In genomic region chr7:120718361-120718760, GRCh38 we compare ENCODE assay signal across 32 cellular contexts.
"Had no signal": no experiment of that assay in that cellular context is flagged by ENCODE, and none has a peak within 500 bp of the region (broad histone marks: within the 10 kb centered on the region; RNA-seq: fewer than 3 reads in every experiment).

No MANE protein-coding gene starts in this region.

- H3K4me1 Mint-ChIP-seq: activated B cell treated with CpG ODN at 0.5 μM for 24 hours; activated CD8-positive, alpha-beta memory T cell treated with anti-CD3 and anti-CD28 coated beads, Interleukin-2, amount 10 ng/mL, durations not matched to agents 7 days and 5 days; activated naive CD4-positive, alpha-beta T cell treated with anti-CD3 and anti-CD28 coated beads, Interleukin-2, amount 50 U/mL, for 24 hours; activated naive CD8-positive, alpha-beta T cell treated with anti-CD3 and anti-CD28 coated beads for 36 hours; activated naive CD8-positive, alpha-beta T cell treated with anti-CD3 and anti-CD28 coated beads, Interleukin-2, amount 50 U/mL, for 24 hours; T-helper 17 cell had no signal

- H3K36me3 Mint-ChIP-seq: activated CD8-positive, alpha-beta memory T cell treated with anti-CD3 and anti-CD28 coated beads, Interleukin-2, amount 10 ng/mL, durations not matched to agents 7 days and 5 days; activated naive CD4-positive, alpha-beta T cell treated with anti-CD3 and anti-CD28 coated beads, Interleukin-2, amount 50 U/mL, for 24 hours; activated naive CD8-positive, alpha-beta T cell treated with anti-CD3 and anti-CD28 coated beads for 36 hours had no signal

- H3K27me3 ChIP-seq: adrenal gland, body of pancreas, colonic mucosa had no signal

- H3K27ac Mint-ChIP-seq: activated B cell treated with CpG ODN at 0.5 μM for 24 hours; activated CD8-positive, alpha-beta memory T cell treated with anti-CD3 and anti-CD28 coated beads, Interleukin-2, amount 10 ng/mL, durations not matched to agents 7 days and 5 days; activated CD8-positive, alpha-beta T cell treated with anti-CD3 and anti-CD28 coated beads, Interleukin-2, amount 10 ng/mL, durations not matched to agents 7 days and 5 days; activated naive CD4-positive, alpha-beta T cell treated with anti-CD3 and anti-CD28 coated beads for 36 hours; activated naive CD4-positive, alpha-beta T cell treated with anti-CD3 and anti-CD28 coated beads, Interleukin-2, amount 50 U/mL, for 24 hours; activated naive CD8-positive, alpha-beta T cell treated with anti-CD3 and anti-CD28 coated beads for 36 hours; activated naive CD8-positive, alpha-beta T cell treated with anti-CD3 and anti-CD28 coated beads, Interleukin-2, amount 50 U/mL, for 24 hours; activated T-helper 1 cell treated with anti-CD3 and anti-CD28 coated beads, Interleukin-12 subunit alpha, Interleukin-12 subunit beta, Interleukin-2, Interleukin-4 antibody, amounts not matched to agents 30 ng/mL and 10 ng/mL and 1 ng/mL, durations not matched to agents 14 hours and 24 hours and 36 hours; activated T-helper 2 cell treated with anti-CD3 and anti-CD28 coated beads, Interferon-gamma antibody, Interleukin-2, Interleukin-4, amounts not matched to agents 10 μg/mL and 5 μg/mL and 100 μg/mL, durations not matched to agents 14 hours and 24 hours and 36 hours; endodermal cell; T-helper 17 cell; T-helper 2 cell treated with Interferon-gamma antibody and Interleukin-4, amounts not matched to agents 5 μg/mL and 100 μg/mL, for 36 hours had no signal

- H3K27me3 Mint-ChIP-seq: activated CD8-positive, alpha-beta memory T cell treated with anti-CD3 and anti-CD28 coated beads, Interleukin-2, amount 10 ng/mL, durations not matched to agents 7 days and 5 days; activated naive CD8-positive, alpha-beta T cell treated with anti-CD3 and anti-CD28 coated beads for 36 hours; activated naive CD8-positive, alpha-beta T cell treated with anti-CD3 and anti-CD28 coated beads, Interleukin-2, amount 50 U/mL, for 24 hours had no signal

- H3K9me3 ChIP-seq: adrenal gland, body of pancreas, colonic mucosa had no signal

- H3K4me3 ChIP-seq: adrenal gland, body of pancreas, colonic mucosa, dorsolateral prefrontal cortex had no signal

- H3K9me3 Mint-ChIP-seq: activated B cell treated with CpG ODN at 0.5 μM for 24 hours; activated naive CD4-positive, alpha-beta T cell treated with anti-CD3 and anti-CD28 coated beads for 36 hours; activated naive CD4-positive, alpha-beta T cell treated with anti-CD3 and anti-CD28 coated beads, Interleukin-2, amount 50 U/mL, for 24 hours; activated naive CD8-positive, alpha-beta T cell treated with anti-CD3 and anti-CD28 coated beads for 36 hours; activated naive CD8-positive, alpha-beta T cell treated with anti-CD3 and anti-CD28 coated beads, Interleukin-2, amount 50 U/mL, for 24 hours; activated T-helper 1 cell treated with anti-CD3 and anti-CD28 coated beads, Interleukin-12 subunit alpha, Interleukin-12 subunit beta, Interleukin-2, Interleukin-4 antibody, amounts not matched to agents 30 ng/mL and 10 ng/mL and 1 ng/mL, durations not matched to agents 14 hours and 24 hours and 36 hours; activated T-helper 2 cell treated with anti-CD3 and anti-CD28 coated beads, Interferon-gamma antibody, Interleukin-2, Interleukin-4, amounts not matched to agents 10 μg/mL and 5 μg/mL and 100 μg/mL, durations not matched to agents 14 hours and 24 hours and 36 hours; endodermal cell; T-helper 2 cell treated with Interferon-gamma antibody and Interleukin-4, amounts not matched to agents 5 μg/mL and 100 μg/mL, for 36 hours had no signal

- H3K4me3 Mint-ChIP-seq: activated B cell treated with CpG ODN at 0.5 μM for 24 hours; activated CD8-positive, alpha-beta memory T cell treated with anti-CD3 and anti-CD28 coated beads, Interleukin-2, amount 10 ng/mL, durations not matched to agents 7 days and 5 days; activated CD8-positive, alpha-beta T cell treated with anti-CD3 and anti-CD28 coated beads, Interleukin-2, amount 10 ng/mL, durations not matched to agents 7 days and 5 days; activated naive CD4-positive, alpha-beta T cell treated with anti-CD3 and anti-CD28 coated beads for 36 hours; activated naive CD4-positive, alpha-beta T cell treated with anti-CD3 and anti-CD28 coated beads, Interleukin-2, amount 50 U/mL, for 24 hours; activated naive CD8-positive, alpha-beta T cell treated with anti-CD3 and anti-CD28 coated beads for 36 hours; activated naive CD8-positive, alpha-beta T cell treated with anti-CD3 and anti-CD28 coated beads, Interleukin-2, amount 50 U/mL, for 24 hours; activated T-helper 1 cell treated with anti-CD3 and anti-CD28 coated beads, Interleukin-12 subunit alpha, Interleukin-12 subunit beta, Interleukin-2, Interleukin-4 antibody, amounts not matched to agents 30 ng/mL and 10 ng/mL and 1 ng/mL, durations not matched to agents 14 hours and 24 hours and 36 hours; endodermal cell; T-helper 17 cell; T-helper 2 cell treated with Interferon-gamma antibody and Interleukin-4, amounts not matched to agents 5 μg/mL and 100 μg/mL, for 36 hours had no signal

- DNase-seq: activated B cell treated with CpG ODN at 0.5 μM for 24 hours; activated CD4-positive, alpha-beta T cell treated with anti-CD3 and anti-CD28 coated beads for 48 hours; activated CD4-positive, alpha-beta T cell treated with anti-CD3 and anti-CD28 coated beads, Interleukin-2, amount 50 U/mL, for 1 hour; activated CD4-positive, alpha-beta T cell treated with anti-CD3 and anti-CD28 coated beads, Interleukin-2, amount 50 U/mL, for 48 hours; activated CD8-positive, alpha-beta memory T cell treated with anti-CD3 and anti-CD28 coated beads, Interleukin-2, amount 10 ng/mL, durations not matched to agents 7 days and 5 days; activated CD8-positive, alpha-beta memory T cell treated with anti-CD3 and anti-CD28 coated beads, Interleukin-2, amount 50 U/mL, for 4 hours; activated CD8-positive, alpha-beta T cell treated with anti-CD3 and anti-CD28 coated beads, Interleukin-2, amount 10 ng/mL, durations not matched to agents 7 days and 5 days; activated effector memory CD4-positive, alpha-beta T cell treated with anti-CD3 and anti-CD28 coated beads, Interleukin-2, amount 50 U/mL, for 16 hours; activated naive CD4-positive, alpha-beta T cell treated with anti-CD3 and anti-CD28 coated beads for 36 hours; activated naive CD8-positive, alpha-beta T cell treated with anti-CD3 and anti-CD28 coated beads for 36 hours; activated naive CD8-positive, alpha-beta T cell treated with anti-CD3 and anti-CD28 coated beads, Interleukin-2, amount 50 U/mL, for 24 hours; activated T-cell treated with anti-CD3 and anti-CD28 coated beads, Interleukin-2, amount 50 U/mL, for 1 hour; activated T-cell treated with anti-CD3 and anti-CD28 coated beads, Interleukin-2, amount 50 U/mL, for 48 hours; adrenal gland; amygdala; aorta; body of pancreas; caudate nucleus; colonic mucosa; dorsolateral prefrontal cortex; effector memory CD4-positive, alpha-beta T cell; endodermal cell; foreskin fibroblast; head of caudate nucleus; T-helper 17 cell; T1000; WERI-Rb-1 had no signal

- H3K4me1 ChIP-seq: adrenal gland, body of pancreas, colonic mucosa had no signal

- H3K36me3 ChIP-seq: adrenal gland, colonic mucosa, WERI-Rb-1 had no signal

- FAIRE-seq: frontal cortex had no signal

- H3K27ac ChIP-seq: adrenal gland, body of pancreas, colonic mucosa, dorsolateral prefrontal cortex, WERI-Rb-1 had no signal
